21 cellular contexts compared by ENCODE assay signal in the genomic region with DNA sequence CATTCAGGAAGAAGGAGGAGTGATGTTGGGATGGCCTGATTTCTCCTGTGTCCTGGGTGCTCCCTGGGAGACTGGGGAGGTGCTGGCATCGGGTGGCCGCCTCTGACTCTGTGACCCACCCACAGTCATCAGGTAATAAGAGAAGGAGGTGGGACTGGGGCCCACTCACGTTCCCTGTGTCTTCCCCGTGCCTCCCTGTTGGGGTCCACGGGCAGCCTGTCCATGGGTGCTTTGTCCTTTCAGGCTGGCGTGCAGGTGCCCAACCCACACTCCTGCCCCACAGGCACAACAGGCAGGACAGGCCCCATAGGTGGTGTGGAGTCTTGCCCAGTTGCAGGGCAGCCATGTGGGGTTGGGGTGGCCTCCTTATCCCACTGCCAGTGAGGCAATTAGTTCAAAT.
"Had no signal": no experiment of that assay in that cellular context is flagged by ENCODE, and none has a peak within 500 bp of the region (broad histone marks: within the 10 kb centered on the region; RNA-seq: fewer than 3 reads in every experiment).

No MANE protein-coding gene starts in this region.

- H3K27ac ChIP-seq: coronary artery, sigmoid colon, thoracic aorta, upper lobe of left lung had no signal

- H3K4me2 ChIP-seq: smooth muscle cell had no signal

- H3K9me3 ChIP-seq: sigmoid colon, thoracic aorta, upper lobe of left lung had no signal

- H3K4me3 ChIP-seq: coronary artery, sigmoid colon, smooth muscle cell, thoracic aorta, upper lobe of left lung had no signal

- ATAC-seq: activated T-cell treated with anti-CD3 and anti-CD28 coated beads, Interleukin-2, amount 50 U/mL, for 4 hours had no signal

- H3K27me3 ChIP-seq: sigmoid colon, upper lobe of left lung had no signal

- DNase-seq: activated CD4-positive, alpha-beta T cell treated with anti-CD3 and anti-CD28 coated beads for 4 hours; activated CD4-positive, alpha-beta T cell treated with anti-CD3 and anti-CD28 coated beads, Interleukin-2, amount 50 U/mL, for 48 hours; activated CD4-positive, CD25-positive, alpha-beta regulatory T cell; activated CD8-positive, alpha-beta memory T cell treated with anti-CD3 and anti-CD28 coated beads, Interleukin-2, amount 50 U/mL, for 48 hours; activated effector memory CD4-positive, alpha-beta T cell treated with Interleukin-2 at 50 U/mL for 16 hours; activated naive CD4-positive, alpha-beta T cell treated with anti-CD3 and anti-CD28 coated beads for 36 hours; activated naive CD8-positive, alpha-beta T cell treated with anti-CD3 and anti-CD28 coated beads, Interleukin-2, amount 10 ng/mL, durations not matched to agents 7 days and 5 days; activated T-cell treated with anti-CD3 and anti-CD28 coated beads, Interleukin-2, amount 50 U/mL, for 4 hours; amygdala; cerebellar nuclear complex; nephron progenitor cell; nucleus accumbens; sigmoid colon; stimulated activated CD4-positive, alpha-beta T cell treated with anti-CD3 and anti-CD28 coated beads, Interleukin-2, amount 100 ng/mL, for 48 hours; stimulated activated CD8-positive, alpha-beta memory T cell treated with anti-CD3 and anti-CD28 coated beads, Interleukin-4, amount 100 ng/mL, for 48 hours; stimulated activated naive CD4-positive, alpha-beta T cell treated with Interleukin-2 at 50 U/mL for 16 hours; T1000; upper lobe of left lung had no signal
